ENCODE assay signal across 9 cellular contexts in genomic region chr12:69900720-69901131, GRCh38.
DNase-seq lines count a peak whose midpoint lies in the region; ATAC-seq and TF ChIP-seq lines count a peak whose summit lies in the region.
"Had no signal": no experiment of that assay in that cellular context is flagged by ENCODE, and none has a peak within 500 bp of the region (broad histone marks: within the 10 kb centered on the region; RNA-seq: fewer than 3 reads in every experiment).

No MANE protein-coding gene starts in this region.

- no peaks in the 10 kb centered on the region for H3K36me3 Mint-ChIP-seq in neural progenitor cell
- H3K36me3 Mint-ChIP-seq: activated naive CD4-positive, alpha-beta T cell treated with anti-CD3 and anti-CD28 coated beads, Interleukin-2, amount 50 U/mL, for 24 hours had no signal

- H3K4me3 Mint-ChIP-seq in neural progenitor cell, result no peak overlapping the region
- H3K4me3 Mint-ChIP-seq: activated naive CD4-positive, alpha-beta T cell treated with anti-CD3 and anti-CD28 coated beads, Interleukin-2, amount 50 U/mL, for 24 hours had no signal

- H3K4me1 ChIP-seq in NT2/D1 (ENCODE audit: insufficient read depth, insufficient read length) (peaks cover 3% of the 10 kb centered on the region), esophagus squamous epithelium (peaks cover 0 to 6% (median 0%) of the 10 kb centered on the region in 3 donors), neural progenitor cell (peaks cover 26% of the 10 kb centered on the region)

- H3K4me2 ChIP-seq in neural progenitor cell, result no peak overlapping the region

- peak overlapping the region; percentile 32 for H2AFZ ChIP-seq in neural progenitor cell (replicated peaks)

- ATAC-seq in GM19468 (IDR thresholded peaks at IDR 0.05; ENCODE audit: extremely low read depth, unreplicated experiment), result peak; percentile 78

- H3K27me3 ChIP-seq in NT2/D1 (ENCODE audit: insufficient read depth, insufficient read length) (no peaks in the 10 kb centered on the region), esophagus squamous epithelium (no peaks in the 10 kb centered on the region), neural progenitor cell (no peaks in the 10 kb centered on the region)

- H3K9ac ChIP-seq in NT2/D1 (ENCODE audit: insufficient read length, low read depth) (no peak overlapping the region), neural progenitor cell (no peak overlapping the region)

- H4K20me1 ChIP-seq in neural progenitor cell (ENCODE audit: low read depth), result no peaks in the 10 kb centered on the region

- no peak for TF ChIP-seq POLR2A in esophagus squamous epithelium (IDR thresholded peaks at IDR 0.05)

- no peak overlapping the region for H3K27ac Mint-ChIP-seq in neural progenitor cell
- H3K27ac Mint-ChIP-seq: activated naive CD4-positive, alpha-beta T cell treated with anti-CD3 and anti-CD28 coated beads, Interleukin-2, amount 50 U/mL, for 24 hours had no signal

- TF ChIP-seq CTCF in esophagus squamous epithelium (IDR thresholded peaks at IDR 0.05) (peak; percentile 80 to 88 (median 84)), neural progenitor cell (IDR thresholded peaks at IDR 0.05) (peak; percentile 90)

- H3K9me3 ChIP-seq in NT2/D1 (ENCODE audit: insufficient read depth, low read length), result no peaks in the 10 kb centered on the region
- no peaks in the 10 kb centered on the region for H3K9me3 ChIP-seq in esophagus squamous epithelium
- H3K9me3 ChIP-seq in neural progenitor cell (ENCODE audit: low read depth), result no peaks in the 10 kb centered on the region

- H3K27me3 Mint-ChIP-seq in neural progenitor cell (ENCODE audit: insufficient read depth, low read depth), result peaks cover 2% of the 10 kb centered on the region

- H3K27ac ChIP-seq in esophagus squamous epithelium (no peak overlapping the region), neural progenitor cell (no peak overlapping the region)

- no peaks in the 10 kb centered on the region for H3K36me3 ChIP-seq in NT2/D1 (ENCODE audit: insufficient read depth, insufficient read length, low read length)
- no peaks in the 10 kb centered on the region for H3K36me3 ChIP-seq in esophagus squamous epithelium
- H3K36me3 ChIP-seq in neural progenitor cell, result no peaks in the 10 kb centered on the region

- 0 to 3% methylated on average over 4 of the region's 4 CpGs for WGBS in esophagus squamous epithelium, 2 donors

- H3K4me3 ChIP-seq in NT2/D1 (ENCODE audit: insufficient read length, low read depth), result no peak overlapping the region
- no peak overlapping the region for H3K4me3 ChIP-seq in esophagus squamous epithelium
- no peak overlapping the region for H3K4me3 ChIP-seq in neural progenitor cell

- no peaks in the 10 kb centered on the region for H3K79me2 ChIP-seq in neural progenitor cell (ENCODE audit: low read depth)

- intact Hi-C loops in esophagus squamous epithelium (cut with DNase I), result loop anchor here (5.0 kb wide), 1 partner anchor 677 kb away; no protein-coding TSS in a partner anchor

- peaks cover 17% of the 10 kb centered on the region for H3F3A ChIP-seq in neural progenitor cell (ENCODE audit: low read depth)

- H3K9me3 Mint-ChIP-seq in neural progenitor cell, result no peaks in the 10 kb centered on the region
- H3K9me3 Mint-ChIP-seq: activated naive CD4-positive, alpha-beta T cell treated with anti-CD3 and anti-CD28 coated beads, Interleukin-2, amount 50 U/mL, for 24 hours had no signal

- peaks cover 54% of the 10 kb centered on the region for H3K4me1 Mint-ChIP-seq in neural progenitor cell
- H3K4me1 Mint-ChIP-seq: activated naive CD4-positive, alpha-beta T cell treated with anti-CD3 and anti-CD28 coated beads, Interleukin-2, amount 50 U/mL, for 24 hours had no signal

- DNase-seq in COR-L47 (lab: John Stamatoyannopoulos, UW), result peak; percentile 89
- peak; percentile 48 for DNase-seq in HuH-7 (ENCODE audit: low spot score)
- DNase-seq in NT2/D1 (ENCODE audit: low read depth, low spot score), result peak; percentile 65
- DNase-seq in activated CD8-positive, alpha-beta memory T cell treated with anti-CD3 and anti-CD28 coated beads, Interleukin-2, amount 50 U/mL, for 48 hours, result peak; percentile 84
- DNase-seq in esophagus squamous epithelium (lab: John Stamatoyannopoulos, UW), result peak; percentile 6
- DNase-seq in neural progenitor cell (ENCODE audit: low spot score), result peak; percentile 88
- peak; percentile 95 for DNase-seq in superior temporal gyrus (ENCODE audit: extremely low spot score)

Comparison
In these comparisons a context has a peak if more than half of its experiments do, and no peak if none do; other contexts are left out.
1. DNase-seq: peak in every context shown above with its lines; median percentile 95 in superior temporal gyrus; 89 in COR-L47; 88 in neural progenitor cell; 84 in activated CD8-positive, alpha-beta memory T cell treated with anti-CD3 and anti-CD28 coated beads, Interleukin-2, amount 50 U/mL, for 48 hours; 65 in NT2/D1; 48 in HuH-7; 6 in esophagus squamous epithelium.